11 cellular contexts compared by ENCODE assay signal in genomic region chr10:62056660-62057059, GRCh38.
DNase-seq lines count a peak whose midpoint lies in the region; ATAC-seq and TF ChIP-seq lines count a peak whose summit lies in the region.
"Had no signal": no experiment of that assay in that cellular context is flagged by ENCODE, and none has a peak within 500 bp of the region (broad histone marks: within the 10 kb centered on the region; RNA-seq: fewer than 3 reads in every experiment).

No MANE protein-coding gene starts in this region.

- peak overlapping the region; percentile 64 for H3K27ac ChIP-seq in fibroblast of lung (ENCODE audit: insufficient read depth, low read length)
- H3K27ac ChIP-seq: neutrophil had no signal

- TF ChIP-seq CTCF in BJ (IDR thresholded peaks at IDR 0.05; ENCODE audit: insufficient read depth, low read depth, low read length) (no peak), fibroblast of lung (conservative IDR thresholded peaks at IDR 0.05 in 1 of 2, IDR thresholded peaks at IDR 0.05 in 1 of 2; ENCODE audit: low read depth in 1 of 2, low read length in 2 of 2) (no peak)

- H2AFZ ChIP-seq in fibroblast of lung (ENCODE audit: low read length), result no peak overlapping the region

- H3K4me3 Mint-ChIP-seq in IgD-negative memory B cell, result peak overlapping the region in 2 of 4 donors; percentile 87 to 94

- H3K9me3 ChIP-seq in fibroblast of lung (ENCODE audit: control insufficient read depth, insufficient read depth, low read depth, low read length), result no peaks in the 10 kb centered on the region
- H3K9me3 ChIP-seq: neutrophil had no signal

- no peaks in the 10 kb centered on the region for H4K20me1 ChIP-seq in fibroblast of lung (ENCODE audit: control insufficient read depth, extremely low read depth, insufficient read depth, low read length)

- H3K4me3 ChIP-seq in BJ (ENCODE audit: low read depth, low read length) (peak overlapping the region; percentile 22), fibroblast of lung (replicated peaks in 1 of 4; ENCODE audit: control extremely low read depth in 1 of 4, insufficient read depth in 1 of 4, low read depth in 3 of 4, low read length in 4 of 4) (peak overlapping the region; percentile 2 to 79 (median 6))

- H3K27me3 ChIP-seq in BJ (ENCODE audit: control insufficient read depth, insufficient read depth, low read length), result no peaks in the 10 kb centered on the region
- no peaks in the 10 kb centered on the region for H3K27me3 ChIP-seq in fibroblast of lung (ENCODE audit: control insufficient read depth, insufficient read depth, low read length)
- H3K27me3 ChIP-seq: neutrophil had no signal

- no peak for DNase-seq in BJ (ENCODE audit: low read depth)
- DNase-seq in fibroblast of lung (ENCODE audit: low read depth in 2 of 2), result no peak
- no peak for DNase-seq in sciatic nerve (ENCODE audit: low spot score)
- DNase-seq in DMS 273 treated with DMSO at 0.1 percent for 48 hours (lab: John Stamatoyannopoulos, UW), result no peak
- no peak for DNase-seq in activated gamma-delta T cell (lab: John Stamatoyannopoulos, UW)
- DNase-seq in epidermal melanocyte (ENCODE audit: insufficient read length, low spot score), result no peak
- DNase-seq in NOMO-1 treated with DMSO at 0.1 percent for 48 hours (lab: John Stamatoyannopoulos, UW; ENCODE audit: unreplicated experiment), result no peak
- DNase-seq: amygdala, DND-41 had no signal

- H3K79me2 ChIP-seq in fibroblast of lung (ENCODE audit: control insufficient read depth, insufficient read depth, low read length), result peaks cover 99% of the 10 kb centered on the region

- intact Hi-C loops in sciatic nerve (cut with DNase I), result no loop called here

- H3K9me3 Mint-ChIP-seq in IgD-negative memory B cell, result peaks cover 0 to 3% (median 1%) of the 10 kb centered on the region in 3 donors

- peaks cover 39% of the 10 kb centered on the region for H3K36me3 Mint-ChIP-seq in IgD-negative memory B cell

- peaks cover 14% of the 10 kb centered on the region for H3K36me3 ChIP-seq in BJ (ENCODE audit: control insufficient read depth, insufficient read depth, low read length)
- H3K36me3 ChIP-seq in fibroblast of lung (ENCODE audit: control insufficient read depth, insufficient read depth, low read length), result peaks cover 33% of the 10 kb centered on the region
- H3K36me3 ChIP-seq: neutrophil had no signal

- no peak overlapping the region for H3K9ac ChIP-seq in fibroblast of lung (ENCODE audit: insufficient read depth, low read length)

- CTCF ChIA-PET in BJ (lab: Yijun Ruan, JAX), result interaction anchor here (1.0 kb wide), 1 partner anchor 14 kb away, joined by 3 read pairs; no protein-coding TSS in a partner anchor

- peak overlapping the region in 2 of 3 donors; percentile 85 to 96 for H3K27ac Mint-ChIP-seq in IgD-negative memory B cell

- no peaks in the 10 kb centered on the region for H3K27me3 Mint-ChIP-seq in IgD-negative memory B cell

- peaks cover 36% of the 10 kb centered on the region for H3K4me1 ChIP-seq in fibroblast of lung (ENCODE audit: control insufficient read depth, extremely low read depth, insufficient read depth, low read length)

- peak overlapping the region; percentile 80 for H3K4me2 ChIP-seq in fibroblast of lung (ENCODE audit: extremely low read depth, insufficient read depth, low read length)

- peak; percentile 6 for ATAC-seq in sciatic nerve

- POLR2A ChIA-PET in BJ (lab: Charles Lee), result interaction anchor here (0.6 to 0.9 kb wide), 3 partner anchors 81 to 1407 kb away, joined by 3 to 11 read pairs (median 3); no protein-coding TSS in a partner anchor

- peaks cover 74 to 84% (median 82%) of the 10 kb centered on the region in 3 donors for H3K4me1 Mint-ChIP-seq in IgD-negative memory B cell
